ENCODE assay signal across 24 cellular contexts in genomic region chr2:42971381-42971780, GRCh38.
"Had no signal": no experiment of that assay in that cellular context is flagged by ENCODE, and none has a peak within 500 bp of the region (broad histone marks: within the 10 kb centered on the region; RNA-seq: fewer than 3 reads in every experiment).

No MANE protein-coding gene starts in this region.

- H3K9me3 ChIP-seq: gastrocnemius medialis, pancreas, tibial nerve had no signal

- H3K4me3 ChIP-seq: gastrocnemius medialis, pancreas, tibial nerve had no signal

- H3K27me3 ChIP-seq: brain microvascular endothelial cell, gastrocnemius medialis, pancreas, tibial nerve had no signal

- H3K36me3 Mint-ChIP-seq: activated naive CD4-positive, alpha-beta T cell treated with anti-CD3 and anti-CD28 coated beads, Interleukin-2, amount 10 ng/mL, durations not matched to agents 7 days and 5 days; memory B cell; naive thymus-derived CD4-positive, alpha-beta T cell had no signal

- H3K36me3 ChIP-seq: brain microvascular endothelial cell, gastrocnemius medialis, pancreas, tibial nerve had no signal

- H3K27ac ChIP-seq: brain microvascular endothelial cell, gastrocnemius medialis, pancreas had no signal

- H3K9me3 Mint-ChIP-seq: activated naive CD4-positive, alpha-beta T cell treated with anti-CD3 and anti-CD28 coated beads, Interleukin-2, amount 10 ng/mL, durations not matched to agents 7 days and 5 days; activated naive CD8-positive, alpha-beta T cell treated with anti-CD3 and anti-CD28 coated beads, Interleukin-2, amount 50 U/mL, for 24 hours; activated T-cell treated with anti-CD3 and anti-CD28 coated beads, Interleukin-2, amount 50 U/mL, for 24 hours; activated T-helper 2 cell treated with anti-CD3 and anti-CD28 coated beads, Interferon-gamma antibody, Interleukin-2, Interleukin-4, amounts not matched to agents 10 μg/mL and 5 μg/mL and 100 μg/mL, durations not matched to agents 14 hours and 24 hours and 36 hours; central memory CD8-positive, alpha-beta T cell; immature natural killer cell; memory B cell; naive thymus-derived CD4-positive, alpha-beta T cell had no signal

- ATAC-seq: activated CD8-positive, alpha-beta T cell treated with anti-CD3 and anti-CD28 coated beads, Interleukin-2, amount 10 ng/mL, durations not matched to agents 7 days and 5 days; activated naive CD8-positive, alpha-beta T cell treated with anti-CD3 and anti-CD28 coated beads, Interleukin-2, amount 50 U/mL, for 24 hours; esophagus mucosa; gastrocnemius medialis; left ventricle myocardium superior; naive thymus-derived CD4-positive, alpha-beta T cell; pancreas had no signal

- H3K27ac Mint-ChIP-seq: activated CD8-positive, alpha-beta T cell treated with anti-CD3 and anti-CD28 coated beads, Interleukin-2, amount 10 ng/mL, durations not matched to agents 7 days and 5 days; activated naive CD4-positive, alpha-beta T cell treated with anti-CD3 and anti-CD28 coated beads, Interleukin-2, amount 10 ng/mL, durations not matched to agents 7 days and 5 days; activated naive CD8-positive, alpha-beta T cell treated with anti-CD3 and anti-CD28 coated beads, Interleukin-2, amount 50 U/mL, for 24 hours; activated T-cell treated with anti-CD3 and anti-CD28 coated beads, Interleukin-2, amount 50 U/mL, for 24 hours; activated T-helper 2 cell treated with anti-CD3 and anti-CD28 coated beads, Interferon-gamma antibody, Interleukin-2, Interleukin-4, amounts not matched to agents 10 μg/mL and 5 μg/mL and 100 μg/mL, durations not matched to agents 14 hours and 24 hours and 36 hours; memory B cell had no signal

- H3K27me3 Mint-ChIP-seq: activated T-cell treated with anti-CD3 and anti-CD28 coated beads, Interleukin-2, amount 50 U/mL, for 24 hours; central memory CD8-positive, alpha-beta T cell; naive thymus-derived CD4-positive, alpha-beta T cell had no signal

- DNase-seq: activated CD4-positive, alpha-beta T cell treated with anti-CD3 and anti-CD28 coated beads for 48 hours; activated CD4-positive, CD25-positive, alpha-beta regulatory T cell; activated CD8-positive, alpha-beta T cell treated with anti-CD3 and anti-CD28 coated beads, Interleukin-2, amount 10 ng/mL, durations not matched to agents 7 days and 5 days; activated naive CD4-positive, alpha-beta T cell treated with anti-CD3 and anti-CD28 coated beads, Interleukin-2, amount 10 ng/mL, durations not matched to agents 7 days and 5 days; activated naive CD8-positive, alpha-beta T cell treated with anti-CD3 and anti-CD28 coated beads, Interleukin-2, amount 50 U/mL, for 24 hours; activated T-cell treated with anti-CD3 and anti-CD28 coated beads, Interleukin-2, amount 50 U/mL, for 24 hours; brain microvascular endothelial cell; cortex of kidney; effector CD8-positive, alpha-beta T cell; gastrocnemius medialis; immature natural killer cell; left ventricle myocardium superior; naive thymus-derived CD4-positive, alpha-beta T cell; stimulated activated CD4-positive, alpha-beta T cell treated with anti-CD3 and anti-CD28 coated beads, Interleukin-12 subunit alpha, Interleukin-12 subunit beta, amount 100 ng/mL, for 4 hours; stimulated activated CD4-positive, alpha-beta T cell treated with anti-CD3 and anti-CD28 coated beads, Interleukin-1b, Interleukin-23, amount 100 ng/mL, for 48 hours; stimulated activated CD8-positive, alpha-beta memory T cell treated with anti-CD3 and anti-CD28 coated beads, Interleukin-4, amount 100 ng/mL, for 48 hours; stimulated activated naive CD4-positive, alpha-beta T cell treated with Interleukin-2 at 50 U/mL for 16 hours; T-helper 9 cell had no signal

- H3K4me3 Mint-ChIP-seq: activated CD8-positive, alpha-beta T cell treated with anti-CD3 and anti-CD28 coated beads, Interleukin-2, amount 10 ng/mL, durations not matched to agents 7 days and 5 days; activated naive CD4-positive, alpha-beta T cell treated with anti-CD3 and anti-CD28 coated beads, Interleukin-2, amount 10 ng/mL, durations not matched to agents 7 days and 5 days; activated naive CD8-positive, alpha-beta T cell treated with anti-CD3 and anti-CD28 coated beads, Interleukin-2, amount 50 U/mL, for 24 hours; activated T-cell treated with anti-CD3 and anti-CD28 coated beads, Interleukin-2, amount 50 U/mL, for 24 hours; central memory CD8-positive, alpha-beta T cell; immature natural killer cell; memory B cell; naive thymus-derived CD4-positive, alpha-beta T cell had no signal
